Comparison of ENCODE assay signal across 9 cellular contexts in genomic region chr2:219570194-219570923, GRCh38. TPM values are rescaled to one million over a fixed set of nuclear protein-coding genes. Genes with fewer than 3 reads are reported as not detected.
DNase-seq lines count a peak whose midpoint lies in the region; ATAC-seq and TF ChIP-seq lines count a peak whose summit lies in the region.
"Had no signal": no experiment of that assay in that cellular context is flagged by ENCODE, and none has a peak within 500 bp of the region (broad histone marks: within the 10 kb centered on the region; RNA-seq: fewer than 3 reads in every experiment).

No MANE protein-coding gene starts in this region.

- peak; percentile 18 for DNase-seq in COR-L47 (lab: John Stamatoyannopoulos, UW)
- DNase-seq in NB4 (ENCODE audit: low read depth) = peak; percentile 48
- DNase-seq in colonic mucosa = no peak
- DNase-seq in right lobe of liver = no peak
- DNase-seq in tibial artery = no peak
- no peak for DNase-seq in NCI-H1694 treated with DMSO at 0.1 percent for 48 hours (lab: John Stamatoyannopoulos, UW)
- no peak for DNase-seq in activated CD4-positive, alpha-beta T cell treated with anti-CD3 and anti-CD28 coated beads, Interleukin-2, amount 50 U/mL, for 4 hours

- WGBS in right lobe of liver (ENCODE audit: insufficient coverage, low coverage, low lambda C conversion rate, missing lambda C conversion rate) = 9% methylated on average over 8 of the region's 95 CpGs

- H3K9me3 ChIP-seq in colonic mucosa (no peaks in the 10 kb centered on the region), right lobe of liver (no peaks in the 10 kb centered on the region), tibial artery (no peaks in the 10 kb centered on the region)

- H3K36me3 ChIP-seq in colonic mucosa (no peaks in the 10 kb centered on the region), right lobe of liver (no peaks in the 10 kb centered on the region), tibial artery (peaks cover 0 to 28% (median 0%) of the 10 kb centered on the region in 3 donors)

- no peaks in the 10 kb centered on the region for H3K4me1 ChIP-seq in colonic mucosa
- peaks cover 0 to 5% (median 1%) of the 10 kb centered on the region in 4 donors for H3K4me1 ChIP-seq in right lobe of liver
- H3K4me1 ChIP-seq in tibial artery = peaks cover 0 to 22% (median 8%) of the 10 kb centered on the region in 4 donors

- no peak for TF ChIP-seq POLR2A in NB4 (IDR thresholded peaks at IDR 0.05; ENCODE audit: extremely low read depth, insufficient read length)
- TF ChIP-seq POLR2A in right lobe of liver (IDR thresholded peaks at IDR 0.05) = peak; percentile 23

- H3K27ac ChIP-seq in colonic mucosa (peak overlapping the region; percentile 27), right lobe of liver (peak overlapping the region in 2 of 3 donors; percentile 51 to 57), tibial artery (peak overlapping the region; percentile 86 to 87)

- H3K4me3 ChIP-seq in NB4 (ENCODE audit: low read depth, low read length) = peak overlapping the region; percentile 40
- H3K4me3 ChIP-seq in colonic mucosa = peak overlapping the region; percentile 47
- peak overlapping the region; percentile 60 to 76 (median 60) for H3K4me3 ChIP-seq in right lobe of liver
- H3K4me3 ChIP-seq in tibial artery = peak overlapping the region; percentile 62 to 70

- H3K27me3 ChIP-seq in colonic mucosa (peaks cover 8% of the 10 kb centered on the region), right lobe of liver (no peaks in the 10 kb centered on the region), tibial artery (peaks cover 0 to 6% of the 10 kb centered on the region in 2 donors)

- intact Hi-C loops in colonic mucosa (cut with DNase I) = no loop called here
- intact Hi-C loops in right lobe of liver (cut with DNase I) = no loop called here
- intact Hi-C loops in tibial artery (cut with DNase I; ENCODE audit: low total_unique reads) = no loop called here

- no peak for TF ChIP-seq CTCF in NB4 (IDR thresholded peaks at IDR 0.05; ENCODE audit: low read depth, low read length)
- no peak for TF ChIP-seq CTCF in colonic mucosa (IDR thresholded peaks at IDR 0.05)
- no peak for TF ChIP-seq CTCF in right lobe of liver (IDR thresholded peaks at IDR 0.05)
- no peak for TF ChIP-seq CTCF in tibial artery (IDR thresholded peaks at IDR 0.05)

- peak overlapping the region; percentile 26 to 38 for H3K9ac ChIP-seq in colonic mucosa (ENCODE audit: low read depth in 2 of 2, low read length in 2 of 2)

- peak; percentile 57 to 66 (median 59) for ATAC-seq in right lobe of liver
- no peak for ATAC-seq in GM21381 (IDR thresholded peaks at IDR 0.05; ENCODE audit: unreplicated experiment)

RNA-seq across cellular contexts. Expression of gene OBSL1, which starts 1.0 kb away (rescaled TPM):
- 10 to 100 TPM in 1 of 2 donors, 1 to 10 TPM in 1; 9.9 to 13.2 TPM for total RNA-seq in colonic mucosa
- 10 to 100 TPM; 27.0 to 42.5 (median 39.4) TPM for total RNA-seq in right lobe of liver

RNA-seq across cellular contexts. Expression of gene INHA, which starts 1.8 kb away (rescaled TPM):
- total RNA-seq in colonic mucosa = not detected
- total RNA-seq in right lobe of liver = not detected
- total RNA-seq: pulmonary artery endothelial cell had no signal

RNA-seq across cellular contexts. Expression of gene TMEM198, which starts 26.5 kb away (rescaled TPM):
- total RNA-seq in colonic mucosa = 1 to 10 TPM; 1.7 to 2.9 TPM
- 1 to 10 TPM in 5 of 6 experiments, under 1 TPM in 1; 0.68 to 3.2 (median 1.2) TPM for total RNA-seq in right lobe of liver
- total RNA-seq: pulmonary artery endothelial cell had no signal

RNA-seq across cellular contexts. Expression of gene CHPF, which starts 26.8 kb away (rescaled TPM):
- total RNA-seq in colonic mucosa (10 to 100 TPM; 43.1 to 43.5 TPM), right lobe of liver (100 to 1,000 TPM in 2 of 6 experiments, 10 to 100 TPM in 4; 33.2 to 183 (median 39.6) TPM)

RNA-seq across cellular contexts. Expression of gene STK11IP, which starts 27.3 kb away (rescaled TPM):
- total RNA-seq in colonic mucosa = 10 to 100 TPM; 25.4 to 42.7 TPM
- total RNA-seq in right lobe of liver = 10 to 100 TPM in 1 of 6 experiments, 1 to 10 TPM in 5; 3.6 to 10.8 (median 6.6) TPM

Comparison
In these comparisons a context has a peak if more than half of its experiments do, and no peak if none do; other contexts are left out.
1. DNase-seq: peak in COR-L47 (single experiment) and NB4 (single experiment); none in colonic mucosa (single experiment), right lobe of liver (0 of 3), tibial artery (0 of 2), NCI-H1694 treated with DMSO at 0.1 percent for 48 hours (single experiment) and activated CD4-positive, alpha-beta T cell treated with anti-CD3 and anti-CD28 coated beads, Interleukin-2, amount 50 U/mL, for 4 hours (0 of 2).
2. H3K27ac ChIP-seq: peak in every context shown above with its lines; median percentile 86 in tibial artery; 54 in right lobe of liver; 27 in colonic mucosa.
3. Peak in every context shown above with its lines, with median percentiles within 50 percentile points of each other: H3K4me3 ChIP-seq.